8 cellular contexts compared by ENCODE assay signal in genomic region chr12:6662906-6663742, GRCh38. TPM values are rescaled to one million over a fixed set of nuclear protein-coding genes. Genes with fewer than 3 reads are reported as not detected.
A peak's percentile ranks its signal among the peaks of the same experiment; 100 is the strongest.
DNase-seq lines count a peak whose midpoint lies in the region; ATAC-seq, FAIRE-seq and TF ChIP-seq lines count a peak whose summit lies in the region.

Gene ING4, minus strand, starts transcription at chr12:6663119. Its CDS starts 18 bp downstream, at chr12:6663101.

- ATAC-seq in GM18520 (IDR thresholded peaks at IDR 0.05; ENCODE audit: unreplicated experiment) (peak; percentile 97), HG03064 (IDR thresholded peaks at IDR 0.05; ENCODE audit: low read depth, unreplicated experiment) (peak; percentile 93), body of pancreas (peak; percentile 100), sciatic nerve (peak; percentile 100)

- peak; percentile 96 for FAIRE-seq in TTC549 (lab: Jason Lieb, UNC)

- H3K4me3 ChIP-seq in body of pancreas: peak within 1 kb of the TSS; percentile 60 to 73

- H3K27me3 ChIP-seq in body of pancreas: no peaks in the 10 kb centered on the region

- peak in 2 of 3 donors; percentile 56 to 60 for TF ChIP-seq POLR2A in body of pancreas (IDR thresholded peaks at IDR 0.05)

- DNase-seq in NCI-H2107 treated with DMSO at 0.1 percent for 48 hours (lab: John Stamatoyannopoulos, UW; ENCODE audit: unreplicated experiment): peak; percentile 99
- peak; percentile 98 to 99 (median 98) for DNase-seq in body of pancreas
- peak; percentile 99 for DNase-seq in iPS DF 19.7 (ENCODE audit: low read depth, low spot score)
- peak; percentile 97 for DNase-seq in sciatic nerve (ENCODE audit: low spot score)

- WGBS in body of pancreas, 2 donors: 2% methylated on average over 37 of the region's 37 CpGs

- intact Hi-C loops in body of pancreas (cut with DNase I): loop anchor here (10.0 kb wide), 1 partner anchor 48 kb away; no protein-coding TSS in a partner anchor
- intact Hi-C loops in sciatic nerve (cut with DNase I): no loop called here

- no peak for TF ChIP-seq CTCF in 22Rv1 (IDR thresholded peaks at IDR 0.05)
- TF ChIP-seq CTCF in body of pancreas (IDR thresholded peaks at IDR 0.05): peak in 1 of 7 experiments; percentile 22

- peak within 1 kb of the TSS; percentile 82 for H3K27ac ChIP-seq in 22Rv1
- peak within 1 kb of the TSS; percentile 9 to 84 (median 66) for H3K27ac ChIP-seq in body of pancreas

- H3K4me1 ChIP-seq in body of pancreas: peaks cover 12% of the 10 kb centered on the region

- no peaks in the 10 kb centered on the region for H3K9me3 ChIP-seq in body of pancreas

- H3K36me3 ChIP-seq in body of pancreas (replicated peaks in 1 of 2; ENCODE audit: insufficient read depth in 1 of 2, low read depth in 2 of 2): peaks cover 0 to 4% of the 10 kb centered on the region in 2 donors

RNA-seq across cellular contexts. Expression of gene ING4, which starts in this region (rescaled TPM):
- 10 to 100 TPM; 23.3 to 39.9 TPM for total RNA-seq in body of pancreas
- total RNA-seq in sciatic nerve: 42.1 TPM

Comparison
In these comparisons a context has a peak if more than half of its experiments do, and no peak if none do; other contexts are left out.
1. Peak in every context shown above with its lines: DNase-seq, ATAC-seq, H3K4me3 ChIP-seq and H3K27ac ChIP-seq.